ENCODE assay signal across 13 cellular contexts in genomic region chr21:15638856-15639549, GRCh38.
A peak's percentile ranks its signal among the peaks of the same experiment; 100 is the strongest.
DNase-seq lines count a peak whose midpoint lies in the region; ATAC-seq, FAIRE-seq and TF ChIP-seq lines count a peak whose summit lies in the region.
"Had no signal": no experiment of that assay in that cellular context is flagged by ENCODE, and none has a peak within 500 bp of the region (broad histone marks: within the 10 kb centered on the region; RNA-seq: fewer than 3 reads in every experiment).

No MANE protein-coding gene starts in this region.

- no peaks in the 10 kb centered on the region for H3K9me1 ChIP-seq in IMR-90 (ENCODE audit: insufficient read depth, low read length)

- no peak overlapping the region for H3K56ac ChIP-seq in IMR-90 (ENCODE audit: extremely low read depth, insufficient read depth, low read length)

- CTCF ChIA-PET in IMR-90 (lab: Yijun Ruan, JAX), result interaction anchor here (1.1 kb wide), 1 partner anchor 9 kb away, joined by 3 read pairs; no protein-coding TSS in a partner anchor

- H4K20me1 ChIP-seq in IMR-90 (ENCODE audit: insufficient read depth, low read length), result no peaks in the 10 kb centered on the region

- no TSS peak for BruUV-seq in IMR-90 (replicated peaks; lab: Mats Ljungman, UMichigan)

- H2BK120ac ChIP-seq in IMR-90 (ENCODE audit: low read depth, low read length), result no peak overlapping the region

- no CpG with 5 or more reads among the region's 8 CpGs for WGBS in IMR-90 (ENCODE audit: extremely low coverage in 2 of 2, insufficient read length in 1 of 2), 2 experiments

- TF ChIP-seq CTCF in IMR-90 (conservative IDR thresholded peaks at IDR 0.05; ENCODE audit: low read depth, low read length) (no peak), cardiac fibroblast (IDR thresholded peaks at IDR 0.05; ENCODE audit: low read depth, low read length) (no peak)

- H3K23ac ChIP-seq in IMR-90 (ENCODE audit: low read depth, low read length), result no peak overlapping the region

- in situ Hi-C loops in IMR-90 (cut with MboI; ENCODE audit: low sequenced_read_pairs), result no loop called here

- FAIRE-seq in GM19239 (lab: Jason Lieb, UNC), result no peak

- H4K5ac ChIP-seq in IMR-90 (ENCODE audit: low read depth, low read length), result no peak overlapping the region

- dilution Hi-C loops in IMR-90 (cut with HindIII; ENCODE audit: low sequenced_read_pairs, unreplicated experiment), result no loop called here

- TF ChIP-seq POLR2A in IMR-90 (IDR thresholded peaks at IDR 0.05; ENCODE audit: low read depth, low read length), result no peak

- no peaks in the 10 kb centered on the region for H3K36me3 ChIP-seq in IMR-90 (ENCODE audit: control insufficient read depth, insufficient read depth, low read length)
- H3K36me3 ChIP-seq: neural progenitor cell had no signal

- POLR2A ChIA-PET in IMR-90 (lab: Charles Lee; ENCODE audit: unreplicated experiment), result no interaction called here

- no peaks in the 10 kb centered on the region for H3K4me1 ChIP-seq in IMR-90 (ENCODE audit: control insufficient read depth, insufficient read depth, low read length)
- H3K4me1 ChIP-seq: neural progenitor cell had no signal

- H4K91ac ChIP-seq in IMR-90 (ENCODE audit: insufficient read depth, low read depth, low read length), result no peak overlapping the region

- H2BK15ac ChIP-seq in IMR-90 (ENCODE audit: low read depth, low read length), result no peak overlapping the region

- H2BK5ac ChIP-seq in IMR-90 (ENCODE audit: low read depth, low read length, poor library complexity, severe bottlenecking), result no peak overlapping the region

- no peaks in the 10 kb centered on the region for H3K79me1 ChIP-seq in IMR-90 (ENCODE audit: low read depth in 1 of 2, low read length in 2 of 2)

- H3K18ac ChIP-seq in IMR-90 (ENCODE audit: low read depth, low read length), result no peak overlapping the region

- H2AK9ac ChIP-seq in IMR-90 (replicated peaks; ENCODE audit: low read depth, low read length, poor library complexity), result no peak overlapping the region

- H2AFZ ChIP-seq in IMR-90 (replicated peaks; ENCODE audit: low read length, poor library complexity), result peak overlapping the region; percentile 59
- H2AFZ ChIP-seq: neural progenitor cell had no signal

- no peak overlapping the region for H2BK20ac ChIP-seq in IMR-90 (ENCODE audit: low read depth, low read length)

- TF ChIP-seq RAD21 in IMR-90 (IDR thresholded peaks at IDR 0.05; ENCODE audit: low read length), result no peak

- H3K9ac ChIP-seq in IMR-90 (ENCODE audit: low read depth, low read length), result no peak overlapping the region
- H3K9ac ChIP-seq: neural progenitor cell had no signal

- H3K4me3 ChIP-seq in IMR-90 (ENCODE audit: insufficient read depth, low read depth, low read length) (no peak overlapping the region), cardiac fibroblast (replicated peaks in 1 of 2; ENCODE audit: low read depth in 2 of 2, low read length in 2 of 2) (no peak overlapping the region)
- H3K4me3 ChIP-seq: neural progenitor cell had no signal

- ATAC-seq in IMR-90 (ENCODE audit: low read depth), result no peak; the same call in 1 of the 2 replicates
- no peak for ATAC-seq in GM19467 (IDR thresholded peaks at IDR 0.05; ENCODE audit: unreplicated experiment)

- H3K9me3 ChIP-seq in IMR-90 (ENCODE audit: control insufficient read depth, insufficient read depth, low read length), result no peaks in the 10 kb centered on the region

- no peak overlapping the region for H4K8ac ChIP-seq in IMR-90 (ENCODE audit: low read depth in 2 of 2, low read length in 2 of 2)

- DNase-seq in IMR-90, result no peak
- peak; percentile 23 to 37 for DNase-seq in cardiac fibroblast (ENCODE audit: low read depth in 2 of 2)
- peak; percentile 12 for DNase-seq in kidney glomerular epithelial cell (lab: John Stamatoyannopoulos, UW)
- peak; percentile 85 for DNase-seq in renal cortical epithelial cell (ENCODE audit: low read depth)
- no peak for DNase-seq in central memory CD4-positive, alpha-beta T cell
- no peak for DNase-seq in DMS 273 (lab: John Stamatoyannopoulos, UW; ENCODE audit: unreplicated experiment)
- DNase-seq in GM19239 (ENCODE audit: insufficient read length, low spot score), result no peak
- DNase-seq: activated CD4-positive, alpha-beta T cell treated with anti-CD3 and anti-CD28 coated beads, Interleukin-2, amount 10 ng/mL, durations not matched to agents 7 days and 5 days; effector CD8-positive, alpha-beta T cell; NCI-H2081 treated with DMSO at 0.1 percent for 48 hours; SIG-M5 had no signal

- H3K4me2 ChIP-seq in IMR-90 (ENCODE audit: low read depth, low read length), result no peak overlapping the region
- H3K4me2 ChIP-seq: neural progenitor cell had no signal

- no peaks in the 10 kb centered on the region for H3K27me3 ChIP-seq in IMR-90 (ENCODE audit: control insufficient read depth, insufficient read depth, low read length)
- H3K27me3 ChIP-seq: neural progenitor cell had no signal

- no peak overlapping the region for H3K27ac ChIP-seq in IMR-90 (ENCODE audit: insufficient read depth, low read length)
- H3K27ac ChIP-seq: neural progenitor cell had no signal

- no peak overlapping the region for H3K14ac ChIP-seq in IMR-90 (replicated peaks; ENCODE audit: low read depth, low read length)

- no peak overlapping the region for H2AK5ac ChIP-seq in IMR-90 (ENCODE audit: low read depth, low read length)

- intact Hi-C loops in IMR-90 (cut with micrococcal nuclease), result no loop called here

- no peak overlapping the region for H3K4ac ChIP-seq in IMR-90 (ENCODE audit: low read depth, low read length)

TF ChIP-seq in IMR-90, 13 proteins besides CTCF, POLR2A, EP300 and RAD21:
- TF ChIP-seq CEBPB (IDR thresholded peaks at IDR 0.05; ENCODE audit: low read depth, low read length), result peak; percentile 68
- TF ChIP-seq MAFK (IDR thresholded peaks at IDR 0.05; ENCODE audit: low read depth, low read length), result no peak

Comparison
In these comparisons a context has a peak if more than half of its experiments do, and no peak if none do; other contexts are left out.
1. DNase-seq: peak in cardiac fibroblast (2 of 2), kidney glomerular epithelial cell (single experiment) and renal cortical epithelial cell (single experiment); none in IMR-90 (single experiment), central memory CD4-positive, alpha-beta T cell (single experiment), DMS 273 (single experiment) and GM19239 (single experiment).